In genomic region chr7:883029-884021, GRCh38 we compare ENCODE assay signal across 1 cellular context.
TF ChIP-seq lines count a peak whose summit lies in the region.

No MANE protein-coding gene starts in this region.

TF ChIP-seq in GM23338, 12 proteins besides CTCF, POLR2A, EP300 and RAD21 (continued from another document):
- TF ChIP-seq ZNF462 (CRISPR knock-in tag; IDR thresholded peaks at IDR 0.05) = no peak
